ENCODE assay signal across 1 cellular context in genomic region chr4:41363384-41363981, GRCh38.
TF ChIP-seq lines count a peak whose summit lies in the region.

No MANE protein-coding gene starts in this region.

TF ChIP-seq in WTC11, 78 proteins besides CTCF, POLR2A, EP300 and RAD21 (continued from another document):
- TF ChIP-seq ZNF425 (CRISPR knock-in tag; conservative IDR thresholded peaks at IDR 0.05) (no peak), KAT7 (CRISPR knock-in tag; IDR thresholded peaks at IDR 0.05; ENCODE audit: borderline replicate concordance) (no peak), ZNF423 (CRISPR knock-in tag; IDR thresholded peaks at IDR 0.05) (no peak), IRF1 (CRISPR knock-in tag; IDR thresholded peaks at IDR 0.05) (no peak), ZNF671 (CRISPR knock-in tag; IDR thresholded peaks at IDR 0.05) (no peak)
